ENCODE assay signal across 19 cellular contexts in the genomic region with DNA sequence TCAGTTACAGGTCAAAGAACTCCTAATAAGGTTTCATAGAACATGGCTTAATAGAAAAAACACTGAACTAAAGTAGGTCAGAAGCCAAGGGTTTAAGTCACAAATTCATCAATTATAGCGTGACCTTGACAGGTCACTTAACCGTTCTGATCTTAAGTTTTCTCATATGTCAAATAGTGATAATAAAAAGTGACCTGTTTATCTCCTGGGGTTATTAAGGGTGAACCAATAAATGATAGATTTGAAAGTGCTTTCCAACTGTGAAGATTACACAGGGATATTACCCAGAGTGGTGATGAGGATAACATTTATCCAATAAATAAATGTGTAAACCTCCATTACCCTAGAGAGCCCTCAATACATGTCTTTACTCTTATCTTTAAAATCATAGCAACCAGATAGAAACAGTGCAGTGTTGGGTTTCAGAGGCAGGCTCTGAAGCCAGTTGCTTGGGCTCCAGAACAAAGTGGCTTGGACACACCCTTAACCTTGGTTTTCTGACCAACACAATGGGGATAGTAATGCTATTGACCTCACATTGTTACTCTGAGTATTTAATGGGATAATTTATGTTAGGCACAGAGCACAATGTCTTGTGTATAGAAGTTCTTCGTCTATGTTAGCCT. TPM values are rescaled to one million over a fixed set of nuclear protein-coding genes. Genes with fewer than 3 reads are reported as not detected.
"Had no signal": no experiment of that assay in that cellular context is flagged by ENCODE, and none has a peak within 500 bp of the region (broad histone marks: within the 10 kb centered on the region; RNA-seq: fewer than 3 reads in every experiment).

No MANE protein-coding gene starts in this region.

- H3K27me3 ChIP-seq: tibial artery had no signal

- H3K9me3 ChIP-seq: tibial artery had no signal

- H3K4me3 ChIP-seq: skin epidermis, tibial artery had no signal

- H3K36me3 ChIP-seq: tibial artery had no signal

- H3K4me1 ChIP-seq: tibial artery had no signal

- H3K27ac ChIP-seq: epithelial cell of prostate, skin epidermis, tibial artery, VCaP had no signal

- DNase-seq: activated CD4-positive, alpha-beta T cell treated with anti-CD3 and anti-CD28 coated beads for 1 hour; activated CD4-positive, alpha-beta T cell treated with anti-CD3 and anti-CD28 coated beads, Interleukin-2, amount 50 U/mL, for 4 hours; activated naive CD4-positive, alpha-beta T cell treated with anti-CD3 and anti-CD28 coated beads, Interleukin-2, amount 10 ng/mL, durations not matched to agents 7 days and 5 days; activated T-cell treated with anti-CD3 and anti-CD28 coated beads for 4 hours; foreskin melanocyte; kidney glomerular epithelial cell; mesendoderm; occipital lobe; stimulated activated CD4-positive, alpha-beta T cell treated with anti-CD3 and anti-CD28 coated beads, Interleukin-15, amount 100 ng/mL, for 24 hours; stimulated activated CD4-positive, alpha-beta T cell treated with anti-CD3 and anti-CD28 coated beads, Interleukin-4, amount 100 ng/mL, for 1 hour; stimulated activated naive B cell treated with anti-CD40 and anti-IgM and Interleukin-4, amounts not matched to agents 10 μg/mL and 1 μg/mL and 100 μg/mL, for 72 hours; tibial artery had no signal

- ATAC-seq: natural killer cell treated with Interleukin-12 subunit alpha and Interleukin-12 subunit beta and Interleukin-15 and Interleukin-18, amount 100 ng/mL, for 72 hours; stimulated activated naive B cell treated with anti-CD40 and anti-IgM and Interleukin-4, amounts not matched to agents 10 μg/mL and 1 μg/mL and 100 μg/mL, for 72 hours had no signal

RNA-seq across cellular contexts. Expression of a gene that starts 48.6 kb away (rescaled TPM):
- total RNA-seq: chondrocyte, fibroblast of lung, lower leg skin had no signal
- polyA plus RNA-seq: fibroblast of lung had no signal
